8 cellular contexts compared by ENCODE assay signal in the genomic region with DNA sequence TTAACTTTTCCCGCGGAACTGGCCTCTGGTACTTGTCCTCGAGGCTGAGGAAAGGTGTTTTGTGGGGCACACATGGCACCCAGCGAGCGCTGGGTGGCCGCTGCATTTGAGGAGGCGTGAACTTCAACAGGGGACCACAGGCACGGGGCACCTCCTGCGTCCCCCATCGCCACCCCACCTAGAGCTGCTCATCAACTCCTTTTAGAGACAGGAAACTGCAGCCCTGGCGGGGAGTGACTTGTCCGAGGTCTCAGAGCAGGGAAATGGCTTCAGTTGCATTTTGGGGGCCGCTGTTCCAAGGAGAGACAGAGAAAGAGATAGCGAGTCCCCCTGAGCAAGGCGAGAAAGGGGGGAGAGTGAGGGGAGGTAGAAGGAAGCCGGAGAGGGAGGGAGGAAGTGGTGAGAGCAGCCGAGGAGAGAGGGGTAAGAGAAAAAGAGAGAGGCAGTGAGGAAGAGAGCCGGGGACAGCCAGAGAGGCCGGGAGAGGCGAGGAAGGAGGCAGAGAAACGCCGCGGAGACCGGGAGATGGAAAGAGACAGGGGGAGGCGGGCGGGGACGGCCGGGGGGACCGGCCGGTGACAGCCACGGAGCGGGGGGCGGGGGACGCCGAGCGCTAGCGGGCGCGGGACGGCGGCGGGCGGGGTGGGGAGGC. TPM values are rescaled to one million over a fixed set of nuclear protein-coding genes. Genes with fewer than 3 reads are reported as not detected.
DNase-seq lines count a peak whose midpoint lies in the region; ATAC-seq and TF ChIP-seq lines count a peak whose summit lies in the region.

No MANE protein-coding gene starts in this region.

- peaks cover 81% of the 10 kb centered on the region for H3K27me3 Mint-ChIP-seq in CD8-positive, alpha-beta T cell (ENCODE audit: low read depth)

- H3K27ac ChIP-seq in CD8-positive, alpha-beta T cell (ENCODE audit: low read depth, low read length), result no peak overlapping the region
- H3K27ac ChIP-seq in HCT116 (ENCODE audit: low read depth, low read length) (no peak overlapping the region), neural cell (ENCODE audit: low read length) (no peak overlapping the region)

- no peak for TF ChIP-seq EP300 in neural cell (conservative IDR thresholded peaks at IDR 0.05; ENCODE audit: poor library complexity, severe bottlenecking)

- H3K4me3 Mint-ChIP-seq in CD8-positive, alpha-beta T cell, result peak overlapping the region; percentile 81

- no peak for DNase-seq in CD8-positive, alpha-beta T cell
- DNase-seq in HCT116 (ENCODE audit: low read depth, low spot score), result no peak
- DNase-seq in astrocyte of the hippocampus (ENCODE audit: low read depth, low spot score), result peak; percentile 35
- no peak for DNase-seq in cerebellar cortex (ENCODE audit: low spot score)
- no peak for DNase-seq in NCI-H2227 treated with DMSO at 0.1 percent for 48 hours (lab: John Stamatoyannopoulos, UW)
- no peak for DNase-seq in globus pallidus (ENCODE audit: low spot score)
- no peak for DNase-seq in amygdala (lab: John Stamatoyannopoulos, UW)

- intact Hi-C loops in CD8-positive, alpha-beta T cell (cut with DNase I, micrococcal nuclease), result no loop called here
- intact Hi-C loops in HCT116 (cut with micrococcal nuclease), result no loop called here

- H4K20me1 ChIP-seq in HCT116 (ENCODE audit: insufficient read depth), result no peaks in the 10 kb centered on the region
- H4K20me1 ChIP-seq in neural cell (ENCODE audit: insufficient read depth), result no peaks in the 10 kb centered on the region

- H3K9me3 Mint-ChIP-seq in CD8-positive, alpha-beta T cell, result no peaks in the 10 kb centered on the region

- H2AFZ ChIP-seq in HCT116 (ENCODE audit: low read depth, low read length, poor library complexity, severe bottlenecking) (peak overlapping the region; percentile 35), neural cell (ENCODE audit: low read depth, low read length) (no peak overlapping the region)

- no peaks in the 10 kb centered on the region for H3K9me3 ChIP-seq in CD8-positive, alpha-beta T cell (ENCODE audit: low read length)
- H3K9me3 ChIP-seq in HCT116 (ENCODE audit: control insufficient read depth in 1 of 2, insufficient read depth in 1 of 2, low read depth in 1 of 2, low read length in 2 of 2), result no peaks in the 10 kb centered on the region
- no peaks in the 10 kb centered on the region for H3K9me3 ChIP-seq in neural cell (ENCODE audit: low read length)

- H3K36me3 Mint-ChIP-seq in CD8-positive, alpha-beta T cell, result no peaks in the 10 kb centered on the region

- BruUV-seq in HCT116 (replicated peaks; lab: Mats Ljungman, UMichigan), result no TSS peak

- H3K4me3 ChIP-seq in CD8-positive, alpha-beta T cell (ENCODE audit: low read depth, low read length), result peak overlapping the region; percentile 46
- no peak overlapping the region for H3K4me3 ChIP-seq in HCT116 (replicated peaks in 1 of 2; ENCODE audit: low read depth in 1 of 2, low read length in 2 of 2)
- peak overlapping the region; percentile 66 for H3K4me3 ChIP-seq in neural cell (ENCODE audit: low read length)

- peaks cover 27% of the 10 kb centered on the region for H3K4me1 ChIP-seq in CD8-positive, alpha-beta T cell (ENCODE audit: insufficient read depth, low read length)
- peaks cover 0 to 3% of the 10 kb centered on the region in 2 experiments; a peak in 1 of 4 replicates for H3K4me1 ChIP-seq in HCT116 (ENCODE audit: control insufficient read depth in 1 of 2, insufficient read depth in 2 of 2, low read length in 2 of 2)

- RAD21 ChIA-PET in HCT116 (lab: Charles Lee; ENCODE audit: low non-redundant PET in 1 of 2, low total read pairs in 2 of 2, uncharacterized antibody in 2 of 2, unreplicated experiment in 2 of 2), result no interaction called here

- no peaks in the 10 kb centered on the region for H3K9me2 ChIP-seq in HCT116 (ENCODE audit: insufficient read depth)
- no peaks in the 10 kb centered on the region for H3K9me2 ChIP-seq in neural cell (ENCODE audit: insufficient read depth, low read length)

- H3K79me2 ChIP-seq in HCT116 (ENCODE audit: insufficient read depth, low read length), result no peaks in the 10 kb centered on the region
- peaks cover 39% of the 10 kb centered on the region for H3K79me2 ChIP-seq in neural cell (replicated peaks; ENCODE audit: insufficient read depth, low read length)

- POLR2A ChIA-PET in CD8-positive, alpha-beta T cell (lab: Charles Lee), result no interaction called here
- POLR2A ChIA-PET in HCT116 (lab: Charles Lee), result no interaction called here

- TF ChIP-seq CTCF in CD8-positive, alpha-beta T cell (IDR thresholded peaks at IDR 0.05), result no peak
- no peak for TF ChIP-seq CTCF in HCT116 (IDR thresholded peaks at IDR 0.05 in 2 of 3, conservative IDR thresholded peaks at IDR 0.05 in 1 of 3; ENCODE audit: borderline replicate concordance in 1 of 3, insufficient read depth in 1 of 3, low read depth in 2 of 3, low read length in 2 of 3)
- no peak for TF ChIP-seq CTCF in neural cell (IDR thresholded peaks at IDR 0.05; ENCODE audit: poor library complexity, severe bottlenecking)

- H3F3A ChIP-seq in neural cell (ENCODE audit: insufficient read depth, low read length, poor library complexity, severe bottlenecking), result no peaks in the 10 kb centered on the region

- no peak for TF ChIP-seq POLR2A in HCT116 (IDR thresholded peaks at IDR 0.05; ENCODE audit: borderline replicate concordance, extremely low read depth, insufficient read depth, insufficient read length)

- H3K27ac Mint-ChIP-seq in CD8-positive, alpha-beta T cell, result no peak overlapping the region

- peaks cover 45% of the 10 kb centered on the region for H3K27me3 ChIP-seq in CD8-positive, alpha-beta T cell (ENCODE audit: insufficient read depth, low read length)
- H3K27me3 ChIP-seq in HCT116 (ENCODE audit: insufficient read depth, low read length) (peaks cover 58% of the 10 kb centered on the region), neural cell (ENCODE audit: insufficient read depth, low read depth, low read length) (peaks cover 58% of the 10 kb centered on the region)

- peaks cover 27% of the 10 kb centered on the region for H3K4me1 Mint-ChIP-seq in CD8-positive, alpha-beta T cell (ENCODE audit: low read depth)

- ATAC-seq in CD8-positive, alpha-beta T cell, result no peak
- peak; percentile 9; the same call in 1 of the 2 replicates for ATAC-seq in HCT116

- H3K9ac ChIP-seq in HCT116 (ENCODE audit: low read length) (no peak overlapping the region), neural cell (ENCODE audit: low read length) (peak overlapping the region; percentile 57)

- H3K36me3 ChIP-seq in CD8-positive, alpha-beta T cell (ENCODE audit: insufficient read depth, low read length), result no peaks in the 10 kb centered on the region
- H3K36me3 ChIP-seq in HCT116 (ENCODE audit: control insufficient read depth in 1 of 2, insufficient read depth in 2 of 2, low read length in 2 of 2), result no peaks in the 10 kb centered on the region
- no peaks in the 10 kb centered on the region for H3K36me3 ChIP-seq in neural cell (ENCODE audit: insufficient read depth, low read length)

- peak overlapping the region; percentile 41 for H3K4me2 ChIP-seq in HCT116 (ENCODE audit: low read length)
- H3K4me2 ChIP-seq in neural cell (ENCODE audit: low read length), result peak overlapping the region; percentile 38

- CTCF ChIA-PET in CD8-positive, alpha-beta T cell (lab: Charles Lee), result no interaction called here
- CTCF ChIA-PET in HCT116 (lab: Charles Lee), result no interaction called here

- no peak for TF ChIP-seq RAD21 in HCT116 (IDR thresholded peaks at IDR 0.05; ENCODE audit: low read depth)
- no peak for TF ChIP-seq RAD21 in neural cell (conservative IDR thresholded peaks at IDR 0.05)

TF ChIP-seq in HCT116, 20 proteins besides CTCF, POLR2A, EP300 and RAD21 (continues in another document):
- TF ChIP-seq, protein P1, sequence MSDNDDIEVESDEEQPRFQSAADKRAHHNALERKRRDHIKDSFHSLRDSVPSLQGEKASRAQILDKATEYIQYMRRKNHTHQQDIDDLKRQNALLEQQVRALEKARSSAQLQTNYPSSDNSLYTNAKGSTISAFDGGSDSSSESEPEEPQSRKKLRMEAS (IDR thresholded peaks at IDR 0.05), result no peak
- TF ChIP-seq EGR1 (IDR thresholded peaks at IDR 0.05; ENCODE audit: low read depth) (no peak), POLR2AphosphoS5 (IDR thresholded peaks at IDR 0.05; ENCODE audit: low read depth, low read length) (no peak), SIN3A (IDR thresholded peaks at IDR 0.05; ENCODE audit: low read depth) (no peak), CEBPB (IDR thresholded peaks at IDR 0.05; ENCODE audit: low read depth) (no peak), SRF (IDR thresholded peaks at IDR 0.05; ENCODE audit: low read depth) (no peak), CBX3 (IDR thresholded peaks at IDR 0.05; ENCODE audit: low read depth) (no peak)
- TF ChIP-seq, protein P2, sequence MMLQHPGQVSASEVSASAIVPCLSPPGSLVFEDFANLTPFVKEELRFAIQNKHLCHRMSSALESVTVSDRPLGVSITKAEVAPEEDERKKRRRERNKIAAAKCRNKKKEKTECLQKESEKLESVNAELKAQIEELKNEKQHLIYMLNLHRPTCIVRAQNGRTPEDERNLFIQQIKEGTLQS (IDR thresholded peaks at IDR 0.05), result no peak

TF ChIP-seq in neural cell, 6 proteins besides CTCF, POLR2A, EP300 and RAD21 (continues in another document):
- TF ChIP-seq SMC3 (conservative IDR thresholded peaks at IDR 0.05; ENCODE audit: poor library complexity) (no peak), TAF1 (IDR thresholded peaks at IDR 0.05; ENCODE audit: low read depth) (no peak), POLR2AphosphoS5 (IDR thresholded peaks at IDR 0.05) (no peak), EZH2 (IDR thresholded peaks at IDR 0.05; ENCODE audit: borderline replicate concordance, insufficient read depth, low read length, poor library complexity, severe bottlenecking) (no peak), MXI1 (conservative IDR thresholded peaks at IDR 0.05; ENCODE audit: poor library complexity, severe bottlenecking) (no peak)

RNA-seq across cellular contexts. Expression of a gene that starts 12.5 kb away (rescaled TPM):
- not detected for total RNA-seq in CD8-positive, alpha-beta T cell
- total RNA-seq in HCT116 (2021; ENCODE audit: unreplicated experiment), result 10.2 TPM
- 7.7 and 9.7 TPM in 2 replicates for polyA plus RNA-seq in HCT116 (2012)
- 2.6 and 3.6 TPM in 2 replicates for polyA plus RNA-seq in neural cell
- polyA minus RNA-seq in neural cell, result 7.2 and 9.0 TPM in 2 replicates

Comparison
In these comparisons a context has a peak if more than half of its experiments do, and no peak if none do; other contexts are left out.
1. H3K4me3 ChIP-seq: peak in CD8-positive, alpha-beta T cell (single experiment) and neural cell (single experiment); none in HCT116 (0 of 2).
2. RNA of a gene that starts 12.5 kb away (total RNA-seq): 10.2 TPM in HCT116 (single experiment); not detected in CD8-positive, alpha-beta T cell; every median in the first group is over 10 times any median in the second.